ENCODE assay signal across 17 cellular contexts in the genomic region with DNA sequence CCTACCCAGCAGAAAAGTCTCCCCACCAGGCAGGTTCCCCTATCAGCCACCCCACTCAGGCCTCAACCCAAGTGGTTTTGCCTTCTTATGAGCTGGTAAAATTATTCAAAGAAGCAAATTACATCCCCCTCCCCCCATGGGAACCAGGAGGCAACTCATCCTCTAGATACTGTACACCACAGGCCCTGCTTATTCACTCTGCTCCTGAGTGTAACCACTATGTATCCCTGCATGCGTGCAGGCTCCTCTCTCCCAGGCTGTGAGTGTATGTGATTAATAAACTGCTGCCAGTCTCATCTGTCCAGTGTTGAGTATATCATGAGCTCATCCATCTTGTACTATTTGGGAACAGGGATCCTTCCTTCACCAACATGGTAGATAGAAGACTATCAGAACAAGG. TPM values are rescaled to one million over a fixed set of nuclear protein-coding genes. Genes with fewer than 3 reads are reported as not detected.
DNase-seq lines count a peak whose midpoint lies in the region; ATAC-seq, FAIRE-seq and TF ChIP-seq lines count a peak whose summit lies in the region.
"Had no signal": no experiment of that assay in that cellular context is flagged by ENCODE, and none has a peak within 500 bp of the region (broad histone marks: within the 10 kb centered on the region; RNA-seq: fewer than 3 reads in every experiment).

No MANE protein-coding gene starts in this region.

- no peak overlapping the region for H3K27ac ChIP-seq in upper lobe of left lung
- H3K27ac ChIP-seq in right lobe of liver = no peak overlapping the region
- H3K27ac ChIP-seq: C4-2B had no signal

- H3K36me3 ChIP-seq in upper lobe of left lung = no peaks in the 10 kb centered on the region
- no peaks in the 10 kb centered on the region for H3K36me3 ChIP-seq in right lobe of liver
- H3K36me3 ChIP-seq: BE2C had no signal

- H3K4me1 ChIP-seq in upper lobe of left lung (peaks cover 0 to 5% (median 0%) of the 10 kb centered on the region in 4 donors), right lobe of liver (no peaks in the 10 kb centered on the region)
- H3K4me1 ChIP-seq: BE2C had no signal

- TF ChIP-seq POLR2A in GM12891 (IDR thresholded peaks at IDR 0.05; ENCODE audit: low read depth, low read length) (no peak), upper lobe of left lung (IDR thresholded peaks at IDR 0.05) (no peak), right lobe of liver (IDR thresholded peaks at IDR 0.05) (no peak)

- TF ChIP-seq EP300 in upper lobe of left lung (IDR thresholded peaks at IDR 0.05) = no peak

- DNase-seq in GM12891 (ENCODE audit: insufficient read length, low spot score) (no peak), LHCN-M2 (ENCODE audit: low read depth) (peak; percentile 23), fibroblast of mammary gland (ENCODE audit: low read depth) (peak; percentile 36), cerebellar nuclear complex (lab: John Stamatoyannopoulos, UW) (no peak), upper lobe of left lung (no peak), DMS53 (lab: John Stamatoyannopoulos, UW) (no peak), right lobe of liver (no peak)
- DNase-seq: BE2C; CD4-positive, alpha-beta memory T cell; DMS153; DND-41; H7 had no signal

- H3K9me3 ChIP-seq in upper lobe of left lung (no peaks in the 10 kb centered on the region), right lobe of liver (no peaks in the 10 kb centered on the region)
- H3K9me3 ChIP-seq: BE2C had no signal

- intact Hi-C loops in right lobe of liver (cut with DNase I) = no loop called here

- TF ChIP-seq CTCF in fibroblast of mammary gland (conservative IDR thresholded peaks at IDR 0.05; ENCODE audit: control insufficient read depth, insufficient read depth, low read depth, low read length) = no peak
- TF ChIP-seq CTCF in upper lobe of left lung (IDR thresholded peaks at IDR 0.05) = no peak
- TF ChIP-seq CTCF in right lobe of liver (IDR thresholded peaks at IDR 0.05) = no peak

- H3K27me3 ChIP-seq in upper lobe of left lung = no peaks in the 10 kb centered on the region
- no peaks in the 10 kb centered on the region for H3K27me3 ChIP-seq in right lobe of liver
- H3K27me3 ChIP-seq: BE2C had no signal

- H3K4me3 ChIP-seq in fibroblast of mammary gland (ENCODE audit: control insufficient read depth, low read depth, low read length) = no peak overlapping the region
- H3K4me3 ChIP-seq in upper lobe of left lung = no peak overlapping the region
- no peak overlapping the region for H3K4me3 ChIP-seq in right lobe of liver
- H3K4me3 ChIP-seq: GM23338 had no signal

- ATAC-seq in upper lobe of left lung (ENCODE audit: low FRiP score in 2 of 2) (no peak), right lobe of liver (no peak)
- ATAC-seq: GM23338 had no signal

- 91 to 100% methylated on average over 1 of the region's 1 CpG for WGBS in upper lobe of left lung, 2 donors
- 88% methylated on average over 1 of the region's 1 CpG for WGBS in right lobe of liver (ENCODE audit: insufficient coverage, low coverage, low lambda C conversion rate, missing lambda C conversion rate)

- FAIRE-seq in GM12891 (lab: Jason Lieb, UNC) = peak; percentile 5
- FAIRE-seq: A204.1, D721Med had no signal

TF ChIP-seq in GM12891, 5 proteins besides CTCF, POLR2A, EP300 and RAD21:
- TF ChIP-seq POLR2AphosphoS5 (IDR thresholded peaks at IDR 0.05; ENCODE audit: low read depth, low read length) = no peak
- no peak for TF ChIP-seq POU2F2 (IDR thresholded peaks at IDR 0.05; ENCODE audit: low read depth, low read length)
- TF ChIP-seq SPI1 (IDR thresholded peaks at IDR 0.05; ENCODE audit: low read depth, low read length) = no peak
- TF ChIP-seq PAX5 (IDR thresholded peaks at IDR 0.05; ENCODE audit: insufficient read depth, low read length, severe bottlenecking) = no peak
- TF ChIP-seq TAF1 (IDR thresholded peaks at IDR 0.05; ENCODE audit: low read depth, low read length) = no peak
TF ChIP-seq in GM12891: peak in this region for 0.

RNA-seq across cellular contexts. Expression of a gene that starts 8.6 kb away (rescaled TPM):
- polyA plus RNA-seq in GM12891 (2012; ENCODE audit: low read depth, missing spikeins) = 0.08 TPM
- 0.11 and 0.32 TPM in 2 replicates for total RNA-seq in LHCN-M2 (2014; rRNA removed)
- 0.46 TPM for polyA plus RNA-seq in LHCN-M2 (2012)
- total RNA-seq in upper lobe of left lung = 1 to 10 TPM in 1 of 6 donors, under 1 TPM in 5; under 0.01 to 1.7 (median 0.27) TPM
- total RNA-seq in right lobe of liver = under 1 TPM in 3 of 6 experiments, not detected in 3; under 0.01 to 0.02 (median 0.02) TPM
- total RNA-seq: H7 had no signal
- polyA plus RNA-seq: IgD-negative memory B cell had no signal

RNA-seq across cellular contexts. Expression of a gene that starts 8.8 kb away (rescaled TPM):
- polyA plus RNA-seq in GM12891 (2012; ENCODE audit: low read depth, missing spikeins) = 16.8 TPM
- 67.2 and 72.8 TPM in 2 replicates for total RNA-seq in LHCN-M2 (2014; rRNA removed)
- polyA plus RNA-seq in LHCN-M2 (2012) = 53.3 TPM
- 10 to 100 TPM in 5 of 6 donors, 1 to 10 TPM in 1; 9.4 to 45.2 (median 30.9) TPM for total RNA-seq in upper lobe of left lung
- 10 to 100 TPM; 21.6 to 28.1 (median 23.7) TPM for total RNA-seq in right lobe of liver

Comparison
In these comparisons a context has a peak if more than half of its experiments do, and no peak if none do; other contexts are left out.
1. DNase-seq: peak in LHCN-M2 (single experiment) and fibroblast of mammary gland (single experiment); none in GM12891 (single experiment), cerebellar nuclear complex (0 of 2), upper lobe of left lung (0 of 2), DMS53 (single experiment) and right lobe of liver (0 of 3).